In genomic region chr7:134890246-134891240, GRCh38 we compare ENCODE assay signal across 9 cellular contexts.
DNase-seq lines count a peak whose midpoint lies in the region; ATAC-seq and TF ChIP-seq lines count a peak whose summit lies in the region.
"Had no signal": no experiment of that assay in that cellular context is flagged by ENCODE, and none has a peak within 500 bp of the region (broad histone marks: within the 10 kb centered on the region; RNA-seq: fewer than 3 reads in every experiment).

No MANE protein-coding gene starts in this region.

- H3K27me3 ChIP-seq in ectodermal cell (ENCODE audit: control insufficient read depth, insufficient read depth, low read length, poor library complexity, severe bottlenecking): no peaks in the 10 kb centered on the region
- no peaks in the 10 kb centered on the region for H3K27me3 ChIP-seq in naive thymus-derived CD4-positive, alpha-beta T cell (ENCODE audit: control insufficient read depth in 2 of 2, insufficient read depth in 2 of 2, low read length in 2 of 2)

- CTCF ChIA-PET in naive thymus-derived CD4-positive, alpha-beta T cell (lab: Charles Lee): no interaction called here
- CTCF ChIA-PET in activated CD4-positive, alpha-beta memory T cell treated with anti-CD3 and anti-CD28 coated beads, Interleukin-2, amount 10 ng/mL, durations not matched to agents 7 days and 5 days (lab: Charles Lee): interaction anchor here (1.1 kb wide), 1 partner anchor 12 kb away, joined by 3 read pairs; no protein-coding TSS in a partner anchor

- peaks cover 17 to 38% (median 37%) of the 10 kb centered on the region in 7 donors for H3K4me1 Mint-ChIP-seq in naive thymus-derived CD4-positive, alpha-beta T cell
- H3K4me1 Mint-ChIP-seq in activated CD4-positive, alpha-beta memory T cell treated with anti-CD3 and anti-CD28 coated beads, Interleukin-2, amount 10 ng/mL, durations not matched to agents 7 days and 5 days: peaks cover 8% of the 10 kb centered on the region

- no peak for TF ChIP-seq CTCF in lower leg skin (IDR thresholded peaks at IDR 0.05)

- H3K9me3 Mint-ChIP-seq in naive thymus-derived CD4-positive, alpha-beta T cell: peaks cover 0 to 13% (median 6%) of the 10 kb centered on the region in 11 donors
- no peaks in the 10 kb centered on the region for H3K9me3 Mint-ChIP-seq in activated CD4-positive, alpha-beta memory T cell treated with anti-CD3 and anti-CD28 coated beads, Interleukin-2, amount 10 ng/mL, durations not matched to agents 7 days and 5 days

- WGBS in ectodermal cell, 2 experiments: 87 to 88% methylated on average over 10 of the region's 10 CpGs
- WGBS in lower leg skin, 2 donors: 46 to 50% methylated on average over 10 of the region's 10 CpGs

- no peak for ATAC-seq in naive thymus-derived CD4-positive, alpha-beta T cell

- no peak for TF ChIP-seq POLR2A in lower leg skin (IDR thresholded peaks at IDR 0.05)

- H3K36me3 ChIP-seq in ectodermal cell (ENCODE audit: control insufficient read depth, insufficient read depth, low read length): no peaks in the 10 kb centered on the region
- H3K36me3 ChIP-seq in naive thymus-derived CD4-positive, alpha-beta T cell (ENCODE audit: control insufficient read depth in 2 of 3, insufficient read depth in 3 of 3, low read length in 3 of 3): no peaks in the 10 kb centered on the region

- peaks cover 0 to 12% (median 2%) of the 10 kb centered on the region in 5 donors for H3K36me3 Mint-ChIP-seq in naive thymus-derived CD4-positive, alpha-beta T cell
- no peaks in the 10 kb centered on the region for H3K36me3 Mint-ChIP-seq in activated CD4-positive, alpha-beta memory T cell treated with anti-CD3 and anti-CD28 coated beads, Interleukin-2, amount 10 ng/mL, durations not matched to agents 7 days and 5 days (ENCODE audit: low read depth)

- DNase-seq in AG08395 (ENCODE audit: low spot score) (peak; percentile 31), NCI-H446 (lab: John Stamatoyannopoulos, UW) (peak; percentile 61 to 93), lower leg skin (ENCODE audit: low spot score in 2 of 2) (no peak), HuH-7.5 (ENCODE audit: low spot score) (no peak), NCI-H128 (lab: John Stamatoyannopoulos, UW; ENCODE audit: unreplicated experiment) (no peak)
- no peak for DNase-seq in naive thymus-derived CD4-positive, alpha-beta T cell
- no peak for DNase-seq in activated CD4-positive, alpha-beta memory T cell treated with anti-CD3 and anti-CD28 coated beads, Interleukin-2, amount 10 ng/mL, durations not matched to agents 7 days and 5 days

- H3K27ac Mint-ChIP-seq in naive thymus-derived CD4-positive, alpha-beta T cell: no peak overlapping the region
- no peak overlapping the region for H3K27ac Mint-ChIP-seq in activated CD4-positive, alpha-beta memory T cell treated with anti-CD3 and anti-CD28 coated beads, Interleukin-2, amount 10 ng/mL, durations not matched to agents 7 days and 5 days
- H3K27ac Mint-ChIP-seq: T-helper 1 cell treated with Interleukin-12 subunit alpha and Interleukin-12 subunit beta and Interleukin-4 antibody, amounts not matched to agents 30 μg/mL and 1 μg/mL, for 36 hours had no signal

- no peak overlapping the region for H3K27ac ChIP-seq in ectodermal cell (ENCODE audit: insufficient read depth, low read depth, low read length, poor library complexity, severe bottlenecking)
- no peak overlapping the region for H3K27ac ChIP-seq in naive thymus-derived CD4-positive, alpha-beta T cell (ENCODE audit: low read depth, low read length)

- peak overlapping the region in 7 of 10 donors; percentile 43 to 82 (median 70) for H3K4me3 Mint-ChIP-seq in naive thymus-derived CD4-positive, alpha-beta T cell
- H3K4me3 Mint-ChIP-seq in activated CD4-positive, alpha-beta memory T cell treated with anti-CD3 and anti-CD28 coated beads, Interleukin-2, amount 10 ng/mL, durations not matched to agents 7 days and 5 days: no peak overlapping the region
- H3K4me3 Mint-ChIP-seq: T-helper 1 cell treated with Interleukin-12 subunit alpha and Interleukin-12 subunit beta and Interleukin-4 antibody, amounts not matched to agents 30 μg/mL and 1 μg/mL, for 36 hours had no signal

- POLR2A ChIA-PET in naive thymus-derived CD4-positive, alpha-beta T cell (lab: Charles Lee): interaction anchor here (0.6 to 0.7 kb wide), 2 partner anchors 14 to 17 kb away, joined by 3 to 4 read pairs; no protein-coding TSS in a partner anchor
- POLR2A ChIA-PET in activated CD4-positive, alpha-beta memory T cell treated with anti-CD3 and anti-CD28 coated beads, Interleukin-2, amount 10 ng/mL, durations not matched to agents 7 days and 5 days (lab: Charles Lee): no interaction called here

- intact Hi-C loops in naive thymus-derived CD4-positive, alpha-beta T cell (cut with micrococcal nuclease): no loop called here
- intact Hi-C loops in lower leg skin (cut with DNase I; ENCODE audit: low total_unique reads): no loop called here

- H3K4me1 ChIP-seq in ectodermal cell (ENCODE audit: control insufficient read depth, insufficient read depth, low read length): peaks cover 12% of the 10 kb centered on the region
- peaks cover 0 to 22% of the 10 kb centered on the region in 2 donors for H3K4me1 ChIP-seq in naive thymus-derived CD4-positive, alpha-beta T cell (ENCODE audit: control insufficient read depth in 2 of 2, insufficient read depth in 2 of 2, low read length in 2 of 2)

- peak overlapping the region; percentile 56 for H3K4me3 ChIP-seq in ectodermal cell (ENCODE audit: insufficient read depth, low read depth, low read length)
- no peak overlapping the region for H3K4me3 ChIP-seq in naive thymus-derived CD4-positive, alpha-beta T cell (ENCODE audit: low read length)
- H3K4me3 ChIP-seq in lower leg skin (ENCODE audit: low read depth, poor library complexity, severe bottlenecking): no peak overlapping the region

- H3K9me3 ChIP-seq in ectodermal cell (ENCODE audit: control insufficient read depth, low read length): no peaks in the 10 kb centered on the region
- H3K9me3 ChIP-seq in naive thymus-derived CD4-positive, alpha-beta T cell (ENCODE audit: control insufficient read depth in 2 of 3, low read length in 3 of 3): peaks cover 0 to 2% (median 0%) of the 10 kb centered on the region in 3 experiments

- peaks cover 0 to 24% (median 20%) of the 10 kb centered on the region in 5 donors for H3K27me3 Mint-ChIP-seq in naive thymus-derived CD4-positive, alpha-beta T cell
- peaks cover 15% of the 10 kb centered on the region for H3K27me3 Mint-ChIP-seq in activated CD4-positive, alpha-beta memory T cell treated with anti-CD3 and anti-CD28 coated beads, Interleukin-2, amount 10 ng/mL, durations not matched to agents 7 days and 5 days

Comparison
In these comparisons a context has a peak if more than half of its experiments do, and no peak if none do; other contexts are left out.
1. DNase-seq: peak in AG08395 (single experiment) and NCI-H446 (2 of 2); none in naive thymus-derived CD4-positive, alpha-beta T cell (0 of 9), lower leg skin (0 of 2), HuH-7.5 (single experiment), NCI-H128 (single experiment) and activated CD4-positive, alpha-beta memory T cell treated with anti-CD3 and anti-CD28 coated beads, Interleukin-2, amount 10 ng/mL, durations not matched to agents 7 days and 5 days (single experiment).